8 cellular contexts compared by ENCODE assay signal in genomic region chr2:174577967-174578589, GRCh38. TPM values are rescaled to one million over a fixed set of nuclear protein-coding genes. Genes with fewer than 3 reads are reported as not detected.
DNase-seq lines count a peak whose midpoint lies in the region; ATAC-seq, FAIRE-seq and TF ChIP-seq lines count a peak whose summit lies in the region.

No MANE protein-coding gene starts in this region.

- peak; percentile 22 for FAIRE-seq in TTC549 (lab: Jason Lieb, UNC)

- no peaks in the 10 kb centered on the region for H3K79me2 ChIP-seq in parathyroid adenoma

- H3K4me1 Mint-ChIP-seq in activated naive CD8-positive, alpha-beta T cell (ENCODE audit: low read depth), result peaks cover 77% of the 10 kb centered on the region
- H3K4me1 Mint-ChIP-seq in activated naive CD8-positive, alpha-beta T cell treated with anti-CD3 and anti-CD28 coated beads for 36 hours, result peaks cover 73% of the 10 kb centered on the region
- peaks cover 40 to 73% of the 10 kb centered on the region in 2 donors for H3K4me1 Mint-ChIP-seq in effector memory CD8-positive, alpha-beta T cell (ENCODE audit: low read depth in 2 of 2)

- H3K27me3 Mint-ChIP-seq in activated naive CD8-positive, alpha-beta T cell, result no peaks in the 10 kb centered on the region
- no peaks in the 10 kb centered on the region for H3K27me3 Mint-ChIP-seq in activated naive CD8-positive, alpha-beta T cell treated with anti-CD3 and anti-CD28 coated beads for 36 hours
- H3K27me3 Mint-ChIP-seq in effector memory CD8-positive, alpha-beta T cell, result no peaks in the 10 kb centered on the region

- H3K36me3 ChIP-seq in parathyroid adenoma (ENCODE audit: control insufficient read depth, insufficient read depth, low read length), result no peaks in the 10 kb centered on the region

- peak overlapping the region; percentile 91 for H3K27ac Mint-ChIP-seq in activated naive CD8-positive, alpha-beta T cell
- no peak overlapping the region for H3K27ac Mint-ChIP-seq in activated naive CD8-positive, alpha-beta T cell treated with anti-CD3 and anti-CD28 coated beads for 36 hours
- peak overlapping the region; percentile 67 to 93 for H3K27ac Mint-ChIP-seq in effector memory CD8-positive, alpha-beta T cell

- no peaks in the 10 kb centered on the region for H3K27me3 ChIP-seq in parathyroid adenoma (ENCODE audit: control insufficient read depth, insufficient read depth, low read length)

- TF ChIP-seq CTCF in parathyroid adenoma (IDR thresholded peaks at IDR 0.05), result peak; percentile 40

- DNase-seq in activated naive CD8-positive, alpha-beta T cell treated with anti-CD3 and anti-CD28 coated beads for 36 hours, result no peak
- peak; percentile 5 for DNase-seq in HK-2 (ENCODE audit: unreplicated experiment)
- DNase-seq in effector memory CD8-positive, alpha-beta T cell, result peak; percentile 62 to 72 (median 65)

- peak overlapping the region; percentile 30 for H3K4me3 Mint-ChIP-seq in activated naive CD8-positive, alpha-beta T cell
- H3K4me3 Mint-ChIP-seq in activated naive CD8-positive, alpha-beta T cell treated with anti-CD3 and anti-CD28 coated beads for 36 hours, result no peak overlapping the region
- H3K4me3 Mint-ChIP-seq in effector memory CD8-positive, alpha-beta T cell, result no peak overlapping the region

- peak; percentile 88 for ATAC-seq in effector memory CD8-positive, alpha-beta T cell (replicated peaks)
- ATAC-seq in GM19035 (IDR thresholded peaks at IDR 0.05; ENCODE audit: unreplicated experiment), result no peak
- ATAC-seq in HG02763 (IDR thresholded peaks at IDR 0.05; ENCODE audit: unreplicated experiment), result no peak

- H3K4me3 ChIP-seq in parathyroid adenoma (ENCODE audit: low read depth, low read length), result no peak overlapping the region

- H3K27ac ChIP-seq in parathyroid adenoma, result no peak overlapping the region

- H3K9me3 ChIP-seq in parathyroid adenoma (ENCODE audit: control insufficient read depth, low read length), result no peaks in the 10 kb centered on the region

- no peak overlapping the region for H2AFZ ChIP-seq in parathyroid adenoma

- no peak overlapping the region for H3K9ac ChIP-seq in parathyroid adenoma

- H3K4me2 ChIP-seq in parathyroid adenoma (ENCODE audit: low read length), result no peak overlapping the region

- no peaks in the 10 kb centered on the region for H3K4me1 ChIP-seq in parathyroid adenoma

- H3K9me3 Mint-ChIP-seq in activated naive CD8-positive, alpha-beta T cell (ENCODE audit: low read depth), result no peaks in the 10 kb centered on the region
- no peaks in the 10 kb centered on the region for H3K9me3 Mint-ChIP-seq in activated naive CD8-positive, alpha-beta T cell treated with anti-CD3 and anti-CD28 coated beads for 36 hours
- no peaks in the 10 kb centered on the region for H3K9me3 Mint-ChIP-seq in effector memory CD8-positive, alpha-beta T cell

- peaks cover 13% of the 10 kb centered on the region for H3K36me3 Mint-ChIP-seq in activated naive CD8-positive, alpha-beta T cell
- peaks cover 55% of the 10 kb centered on the region for H3K36me3 Mint-ChIP-seq in activated naive CD8-positive, alpha-beta T cell treated with anti-CD3 and anti-CD28 coated beads for 36 hours
- H3K36me3 Mint-ChIP-seq in effector memory CD8-positive, alpha-beta T cell (ENCODE audit: insufficient read depth), result peaks cover 100% of the 10 kb centered on the region

RNA-seq across cellular contexts. Expression of gene WIPF1, which starts 19.5 kb away (rescaled TPM):
- 100 to 1,000 TPM; 384 to 391 TPM for total RNA-seq in activated naive CD8-positive, alpha-beta T cell treated with anti-CD3 and anti-CD28 coated beads for 36 hours
